Comparison of ENCODE assay signal across 20 cellular contexts in the genomic region with DNA sequence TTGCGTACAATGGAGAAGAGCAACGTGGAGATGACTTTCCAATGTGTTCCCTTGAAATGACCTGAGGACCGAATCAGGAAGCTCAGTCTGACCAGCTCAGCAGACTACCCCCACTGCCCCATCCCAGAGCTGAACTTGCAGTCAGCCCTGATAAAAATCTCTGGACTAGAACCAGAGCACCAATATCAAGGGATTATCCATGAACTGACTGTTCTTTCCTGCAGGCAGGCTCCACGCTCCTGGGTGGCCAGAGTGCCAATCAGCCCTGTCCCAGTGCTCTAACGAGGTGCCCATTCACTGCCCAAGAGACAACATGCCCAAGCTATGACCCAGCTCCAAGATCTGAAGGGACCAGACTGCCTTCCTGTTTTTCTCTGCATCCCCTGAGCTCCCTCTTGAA.
DNase-seq lines count a peak whose midpoint lies in the region; ATAC-seq and TF ChIP-seq lines count a peak whose summit lies in the region.
"Had no signal": no experiment of that assay in that cellular context is flagged by ENCODE, and none has a peak within 500 bp of the region (broad histone marks: within the 10 kb centered on the region; RNA-seq: fewer than 3 reads in every experiment).

No MANE protein-coding gene starts in this region.

- no peaks in the 10 kb centered on the region for H3K36me3 ChIP-seq in RWPE2 (ENCODE audit: low read depth)
- H3K36me3 ChIP-seq: colonic mucosa had no signal

- no peaks in the 10 kb centered on the region for H3K36me3 Mint-ChIP-seq in osteocyte (ENCODE audit: unreplicated experiment)
- no peaks in the 10 kb centered on the region for H3K36me3 Mint-ChIP-seq in natural killer cell treated with Interleukin-12 subunit alpha and Interleukin-12 subunit beta and Interleukin-15 and Interleukin-18, amount 100 ng/mL, for 72 hours
- H3K36me3 Mint-ChIP-seq: T-cell had no signal

- H3K9me3 Mint-ChIP-seq in osteocyte (ENCODE audit: unreplicated experiment): no peaks in the 10 kb centered on the region
- no peaks in the 10 kb centered on the region for H3K9me3 Mint-ChIP-seq in natural killer cell treated with Interleukin-12 subunit alpha and Interleukin-12 subunit beta and Interleukin-15 and Interleukin-18, amount 100 ng/mL, for 72 hours
- H3K9me3 Mint-ChIP-seq: activated B cell treated with CpG ODN at 0.5 μM for 24 hours, T-cell had no signal

- peaks cover 51% of the 10 kb centered on the region for H3K4me1 Mint-ChIP-seq in osteocyte (ENCODE audit: unreplicated experiment)
- no peaks in the 10 kb centered on the region for H3K4me1 Mint-ChIP-seq in natural killer cell treated with Interleukin-12 subunit alpha and Interleukin-12 subunit beta and Interleukin-15 and Interleukin-18, amount 100 ng/mL, for 72 hours (ENCODE audit: low read depth in 2 of 2)
- H3K4me1 Mint-ChIP-seq: activated B cell treated with CpG ODN at 0.5 μM for 24 hours, T-cell had no signal

- no peak overlapping the region for H3K4me3 Mint-ChIP-seq in osteocyte (ENCODE audit: unreplicated experiment)
- no peak overlapping the region for H3K4me3 Mint-ChIP-seq in natural killer cell treated with Interleukin-12 subunit alpha and Interleukin-12 subunit beta and Interleukin-15 and Interleukin-18, amount 100 ng/mL, for 72 hours
- H3K4me3 Mint-ChIP-seq: activated B cell treated with CpG ODN at 0.5 μM for 24 hours, T-cell had no signal

- no peaks in the 10 kb centered on the region for H3K9me3 ChIP-seq in RWPE2 (ENCODE audit: severe bottlenecking)
- H3K9me3 ChIP-seq: colonic mucosa had no signal

- H3K4me1 ChIP-seq in RWPE2 (ENCODE audit: insufficient read depth, poor library complexity, severe bottlenecking): peaks cover 52% of the 10 kb centered on the region
- peaks cover 23% of the 10 kb centered on the region for H3K4me1 ChIP-seq in foreskin keratinocyte
- H3K4me1 ChIP-seq: colonic mucosa, parathyroid adenoma had no signal

- ATAC-seq in RWPE2 (ENCODE audit: low read depth): no peak
- ATAC-seq in foreskin keratinocyte: no peak
- ATAC-seq in HG02678 (IDR thresholded peaks at IDR 0.05; ENCODE audit: unreplicated experiment): no peak
- no peak for ATAC-seq in natural killer cell treated with Interleukin-12 subunit alpha and Interleukin-12 subunit beta and Interleukin-15 and Interleukin-18, amount 100 ng/mL, for 72 hours
- ATAC-seq: T-cell had no signal

- no peak for TF ChIP-seq CTCF in RWPE2 (IDR thresholded peaks at IDR 0.05; ENCODE audit: poor library complexity, severe bottlenecking)
- TF ChIP-seq CTCF in foreskin keratinocyte (conservative IDR thresholded peaks at IDR 0.05): no peak
- no peak for TF ChIP-seq CTCF in osteocyte (IDR thresholded peaks at IDR 0.05)

- H3K27ac Mint-ChIP-seq in osteocyte (ENCODE audit: unreplicated experiment): peak overlapping the region; percentile 39
- H3K27ac Mint-ChIP-seq in natural killer cell treated with Interleukin-12 subunit alpha and Interleukin-12 subunit beta and Interleukin-15 and Interleukin-18, amount 100 ng/mL, for 72 hours: no peak overlapping the region
- H3K27ac Mint-ChIP-seq: activated B cell treated with CpG ODN at 0.5 μM for 24 hours, T-cell had no signal

- peak overlapping the region; percentile 96 for H3K27ac ChIP-seq in RWPE2 (ENCODE audit: poor library complexity, severe bottlenecking)
- peak overlapping the region; percentile 6 for H3K27ac ChIP-seq in foreskin keratinocyte
- H3K27ac ChIP-seq: colonic mucosa, parathyroid adenoma had no signal

- DNase-seq in CD1c-positive myeloid dendritic cell (ENCODE audit: extremely low spot score) (peak; percentile 2), RWPE2 (ENCODE audit: low spot score) (no peak), foreskin keratinocyte (no peak), osteocyte (ENCODE audit: extremely low spot score, unreplicated experiment) (no peak), ecto neural progenitor cell (ENCODE audit: low spot score) (no peak), HPDE6-E6E7 (ENCODE audit: extremely low spot score) (no peak)
- DNase-seq in natural killer cell treated with Interleukin-12 subunit alpha and Interleukin-12 subunit beta and Interleukin-15 and Interleukin-18, amount 100 ng/mL, for 72 hours (ENCODE audit: low spot score): no peak
- DNase-seq: activated B cell treated with CpG ODN at 0.5 μM for 24 hours; AML-193; colonic mucosa; DMS153; erythroblast; head of caudate nucleus; NCI-H1930; NCI-H526 treated with DMSO at 0.1 percent for 48 hours; stimulated activated CD4-positive, alpha-beta T cell treated with anti-CD3 and anti-CD28 coated beads, Interleukin-12 subunit alpha, Interleukin-12 subunit beta, amount 100 ng/mL, for 4 hours; stimulated activated naive CD4-positive, alpha-beta T cell; T-cell had no signal

- no peaks in the 10 kb centered on the region for H3K27me3 Mint-ChIP-seq in osteocyte (ENCODE audit: unreplicated experiment)
- H3K27me3 Mint-ChIP-seq in natural killer cell treated with Interleukin-12 subunit alpha and Interleukin-12 subunit beta and Interleukin-15 and Interleukin-18, amount 100 ng/mL, for 72 hours: peaks cover 24 to 35% of the 10 kb centered on the region in 2 donors

- H3K27me3 ChIP-seq in RWPE2 (ENCODE audit: insufficient read depth, poor library complexity, severe bottlenecking) (no peaks in the 10 kb centered on the region), foreskin keratinocyte (no peaks in the 10 kb centered on the region)
- H3K27me3 ChIP-seq: colonic mucosa had no signal

- H3K4me3 ChIP-seq in RWPE2 (ENCODE audit: severe bottlenecking): no peak overlapping the region
- H3K4me3 ChIP-seq: colonic mucosa had no signal
